7 cellular contexts compared by ENCODE assay signal in genomic region chr14:101706509-101707284, GRCh38. TPM values are rescaled to one million over a fixed set of nuclear protein-coding genes. Genes with fewer than 3 reads are reported as not detected.
A peak's percentile ranks its signal among the peaks of the same experiment; 100 is the strongest.
DNase-seq lines count a peak whose midpoint lies in the region; ATAC-seq, FAIRE-seq and TF ChIP-seq lines count a peak whose summit lies in the region.

No MANE protein-coding gene starts in this region.

- no peak overlapping the region for H3K4me3 ChIP-seq in KMS-11 (IDR thresholded peaks at IDR 0.05; ENCODE audit: insufficient read depth, low read depth, low read length)
- H3K4me3 ChIP-seq in kidney (ENCODE audit: low read length in 2 of 2) = no peak overlapping the region

- H3K27ac ChIP-seq in KMS-11 (no peak overlapping the region), kidney (ENCODE audit: low read depth in 2 of 2, low read length in 2 of 2) (peak overlapping the region; percentile 67 to 73)

- no peaks in the 10 kb centered on the region for H3K27me3 ChIP-seq in KMS-11 (ENCODE audit: insufficient read depth, low read depth)

- H3K79me2 ChIP-seq in KMS-11 (ENCODE audit: insufficient read depth, low read depth) = no peaks in the 10 kb centered on the region

- peaks cover 6% of the 10 kb centered on the region for H3K4me1 ChIP-seq in KMS-11 (ENCODE audit: low read depth, poor library complexity, severe bottlenecking)
- H3K4me1 ChIP-seq in kidney (ENCODE audit: control insufficient read depth in 1 of 2, insufficient read depth in 1 of 2, low read depth in 1 of 2, low read length in 2 of 2) = peaks cover 0 to 11% of the 10 kb centered on the region in 2 donors

- ATAC-seq in stimulated activated memory B cell treated with anti-CD40 and anti-IgM and Interleukin-4, amounts not matched to agents 10 μg/mL and 1 μg/mL and 100 μg/mL, for 72 hours = no peak

- no peak for DNase-seq in activated T-helper 1 cell treated with anti-CD3 and anti-CD28 coated beads, Interleukin-12 subunit alpha, Interleukin-12 subunit beta, Interleukin-2, Interleukin-4 antibody, amounts not matched to agents 30 ng/mL and 10 ng/mL and 1 ng/mL, durations not matched to agents 14 hours and 24 hours and 36 hours (ENCODE audit: low spot score)
- DNase-seq in kidney (peak; percentile 75), NCI-H2196 treated with DMSO at 0.1 percent for 48 hours (lab: John Stamatoyannopoulos, UW; ENCODE audit: unreplicated experiment) (no peak), EL (no peak)
- DNase-seq in stimulated activated naive CD4-positive, alpha-beta T cell (lab: John Stamatoyannopoulos, UW) = no peak

- H3K4me3 Mint-ChIP-seq in activated T-helper 1 cell treated with anti-CD3 and anti-CD28 coated beads, Interleukin-12 subunit alpha, Interleukin-12 subunit beta, Interleukin-2, Interleukin-4 antibody, amounts not matched to agents 30 ng/mL and 10 ng/mL and 1 ng/mL, durations not matched to agents 14 hours and 24 hours and 36 hours = peak overlapping the region; percentile 37
- H3K4me3 Mint-ChIP-seq in stimulated activated memory B cell treated with anti-CD40 and anti-IgM and Interleukin-4, amounts not matched to agents 10 μg/mL and 1 μg/mL and 100 μg/mL, for 72 hours = no peak overlapping the region

- no peaks in the 10 kb centered on the region for H3K9me3 Mint-ChIP-seq in activated T-helper 1 cell treated with anti-CD3 and anti-CD28 coated beads, Interleukin-12 subunit alpha, Interleukin-12 subunit beta, Interleukin-2, Interleukin-4 antibody, amounts not matched to agents 30 ng/mL and 10 ng/mL and 1 ng/mL, durations not matched to agents 14 hours and 24 hours and 36 hours
- no peaks in the 10 kb centered on the region for H3K9me3 Mint-ChIP-seq in stimulated activated memory B cell treated with anti-CD40 and anti-IgM and Interleukin-4, amounts not matched to agents 10 μg/mL and 1 μg/mL and 100 μg/mL, for 72 hours

- no peak for TF ChIP-seq CTCF in KMS-11 (conservative IDR thresholded peaks at IDR 0.05; ENCODE audit: low read depth, low read length)
- TF ChIP-seq CTCF in kidney (IDR thresholded peaks at IDR 0.05; ENCODE audit: borderline replicate concordance, extremely low read depth, insufficient read depth) = no peak

- peak overlapping the region; percentile 93 for H2AFZ ChIP-seq in KMS-11 (ENCODE audit: low read depth)

- H3K27me3 Mint-ChIP-seq in activated T-helper 1 cell treated with anti-CD3 and anti-CD28 coated beads, Interleukin-12 subunit alpha, Interleukin-12 subunit beta, Interleukin-2, Interleukin-4 antibody, amounts not matched to agents 30 ng/mL and 10 ng/mL and 1 ng/mL, durations not matched to agents 14 hours and 24 hours and 36 hours (ENCODE audit: insufficient read depth) = peaks cover 20% of the 10 kb centered on the region
- peaks cover 18% of the 10 kb centered on the region for H3K27me3 Mint-ChIP-seq in stimulated activated memory B cell treated with anti-CD40 and anti-IgM and Interleukin-4, amounts not matched to agents 10 μg/mL and 1 μg/mL and 100 μg/mL, for 72 hours

- intact Hi-C loops in activated T-helper 1 cell treated with anti-CD3 and anti-CD28 coated beads, Interleukin-12 subunit alpha, Interleukin-12 subunit beta, Interleukin-2, Interleukin-4 antibody, amounts not matched to agents 30 ng/mL and 10 ng/mL and 1 ng/mL, durations not matched to agents 14 hours and 24 hours and 36 hours (cut with micrococcal nuclease) = loop anchor here (1.0 to 5.0 kb wide), 17 partner anchors 16 to 656 kb away; partner anchors contain the start of genes CINP, DYNC1H1, HSP90AA1 and TECPR2
- intact Hi-C loops in kidney (cut with DNase I) = no loop called here

- H3K36me3 Mint-ChIP-seq in activated T-helper 1 cell treated with anti-CD3 and anti-CD28 coated beads, Interleukin-12 subunit alpha, Interleukin-12 subunit beta, Interleukin-2, Interleukin-4 antibody, amounts not matched to agents 30 ng/mL and 10 ng/mL and 1 ng/mL, durations not matched to agents 14 hours and 24 hours and 36 hours (ENCODE audit: low read depth) = peaks cover 4% of the 10 kb centered on the region
- no peaks in the 10 kb centered on the region for H3K36me3 Mint-ChIP-seq in stimulated activated memory B cell treated with anti-CD40 and anti-IgM and Interleukin-4, amounts not matched to agents 10 μg/mL and 1 μg/mL and 100 μg/mL, for 72 hours

- no peak for FAIRE-seq in kidney (lab: Jason Lieb, UNC)

- peak overlapping the region; percentile 63 for H3K27ac Mint-ChIP-seq in activated T-helper 1 cell treated with anti-CD3 and anti-CD28 coated beads, Interleukin-12 subunit alpha, Interleukin-12 subunit beta, Interleukin-2, Interleukin-4 antibody, amounts not matched to agents 30 ng/mL and 10 ng/mL and 1 ng/mL, durations not matched to agents 14 hours and 24 hours and 36 hours
- peak overlapping the region; percentile 69 for H3K27ac Mint-ChIP-seq in stimulated activated memory B cell treated with anti-CD40 and anti-IgM and Interleukin-4, amounts not matched to agents 10 μg/mL and 1 μg/mL and 100 μg/mL, for 72 hours

- H3K9ac ChIP-seq in KMS-11 (no peak overlapping the region), kidney (ENCODE audit: low read length in 2 of 2) (no peak overlapping the region)

- H3K36me3 ChIP-seq in KMS-11 (ENCODE audit: insufficient read depth) (no peaks in the 10 kb centered on the region), kidney (ENCODE audit: control insufficient read depth in 1 of 2, insufficient read depth in 2 of 2, low read length in 2 of 2) (no peaks in the 10 kb centered on the region)

- no peaks in the 10 kb centered on the region for H3K9me3 ChIP-seq in kidney (ENCODE audit: control insufficient read depth in 1 of 2, low read length in 2 of 2)

- H4K20me1 ChIP-seq in KMS-11 (ENCODE audit: insufficient read depth) = no peaks in the 10 kb centered on the region

- peaks cover 31% of the 10 kb centered on the region for H3K4me1 Mint-ChIP-seq in activated T-helper 1 cell treated with anti-CD3 and anti-CD28 coated beads, Interleukin-12 subunit alpha, Interleukin-12 subunit beta, Interleukin-2, Interleukin-4 antibody, amounts not matched to agents 30 ng/mL and 10 ng/mL and 1 ng/mL, durations not matched to agents 14 hours and 24 hours and 36 hours (ENCODE audit: low read depth)
- peaks cover 34% of the 10 kb centered on the region for H3K4me1 Mint-ChIP-seq in stimulated activated memory B cell treated with anti-CD40 and anti-IgM and Interleukin-4, amounts not matched to agents 10 μg/mL and 1 μg/mL and 100 μg/mL, for 72 hours

- no peak overlapping the region; the same call in 1 of the 2 replicates for H3K4me2 ChIP-seq in KMS-11

RNA-seq across cellular contexts. Expression of gene PPP2R5C, which starts 54.8 kb away (rescaled TPM):
- total RNA-seq in activated T-helper 1 cell treated with anti-CD3 and anti-CD28 coated beads, Interleukin-12 subunit alpha, Interleukin-12 subunit beta, Interleukin-2, Interleukin-4 antibody, amounts not matched to agents 30 ng/mL and 10 ng/mL and 1 ng/mL, durations not matched to agents 14 hours and 24 hours and 36 hours = 157 and 166 TPM in 2 replicates
- total RNA-seq in kidney = 129 TPM
- polyA plus RNA-seq in kidney (ENCODE audit: insufficient read depth, low read depth, low replicate concordance) = 65.6 TPM
